15 cellular contexts compared by ENCODE assay signal in genomic region chrX:87391742-87392141, GRCh38.
A peak's percentile ranks its signal among the peaks of the same experiment; 100 is the strongest.
DNase-seq lines count a peak whose midpoint lies in the region; ATAC-seq, FAIRE-seq and TF ChIP-seq lines count a peak whose summit lies in the region.
"Had no signal": no experiment of that assay in that cellular context is flagged by ENCODE, and none has a peak within 500 bp of the region (broad histone marks: within the 10 kb centered on the region; RNA-seq: fewer than 3 reads in every experiment).

No MANE protein-coding gene starts in this region.

- no peaks in the 10 kb centered on the region for H3K9me3 ChIP-seq in K562 (replicated peaks; ENCODE audit: control insufficient read depth, insufficient read depth, low read depth, low read length)
- H3K9me3 ChIP-seq: HAP-1 had no signal

- H3K4me2 ChIP-seq in K562 (ENCODE audit: insufficient read depth, low read length): no peak overlapping the region

- no peak overlapping the region for H3K9ac ChIP-seq in K562 (ENCODE audit: insufficient read depth in 1 of 2, low read depth in 2 of 2, low read length in 2 of 2)

- intact Hi-C loops in K562 (cut with micrococcal nuclease): no loop called here

- H3K4me3 ChIP-seq in K562: no peak overlapping the region
- no peak overlapping the region for H3K4me3 ChIP-seq in fibroblast of pulmonary artery (replicated peaks; ENCODE audit: low read depth, low read length)
- H3K4me3 ChIP-seq: GM12878, HAP-1 had no signal

- no peak for FAIRE-seq in K562 (lab: Jason Lieb, UNC)
- FAIRE-seq: GM12878, GM19239, H1 had no signal

- TF ChIP-seq RAD21 in K562 (CRISPR knock-in tag; conservative IDR thresholded peaks at IDR 0.05 in 1 of 2, IDR thresholded peaks at IDR 0.05 in 1 of 2): no peak

- H3K27ac ChIP-seq in K562 (ENCODE audit: extremely low read depth, low read depth, low read length): no peak overlapping the region

- H3K36me3 ChIP-seq in K562 (ENCODE audit: control insufficient read depth, insufficient read depth, low read length): no peaks in the 10 kb centered on the region
- H3K36me3 ChIP-seq: HAP-1 had no signal

- CTCF ChIA-PET in K562 (lab: Yijun Ruan, JAX; ENCODE audit: low intra/inter-chr PET ratio): no interaction called here

- DNase-seq in K562 (ENCODE audit: extremely low read depth in 1 of 4, low spot score in 3 of 4): no peak
- peak; percentile 27 for DNase-seq in fibroblast of pulmonary artery (ENCODE audit: low read depth)
- DNase-seq in pons (ENCODE audit: low spot score): peak; percentile 9
- DNase-seq in effector CD8-positive, alpha-beta T cell (lab: John Stamatoyannopoulos, UW): no peak
- no peak for DNase-seq in activated naive CD4-positive, alpha-beta T cell treated with anti-CD3 and anti-CD28 coated beads, Interleukin-2, amount 50 U/mL, for 16 hours
- no peak for DNase-seq in stimulated activated CD4-positive, alpha-beta T cell treated with anti-CD3 and anti-CD28 coated beads, Interleukin-2, amount 100 ng/mL, for 48 hours
- DNase-seq in epidermal melanocyte (ENCODE audit: insufficient read length, low spot score): no peak
- DNase-seq: C1 segment of cervical spinal cord; Calu3; CD4-positive, alpha-beta T cell; DMS79 had no signal

- WGBS in K562 (ENCODE audit: insufficient coverage, low coverage, missing lambda C conversion rate): 60% methylated on average over 1 of the region's 1 CpG

- in situ Hi-C loops in K562 (cut with MboI): no loop called here

- BruUV-seq in K562 (replicated peaks; lab: Mats Ljungman, UMichigan): no TSS peak

- no peaks in the 10 kb centered on the region for H3K79me2 ChIP-seq in K562 (ENCODE audit: control insufficient read depth, insufficient read depth, low read length)

- no peaks in the 10 kb centered on the region for H4K20me1 ChIP-seq in K562 (replicated peaks; ENCODE audit: control insufficient read depth, insufficient read depth, low read length)

- no peak for TF ChIP-seq EP300 in K562 (IDR thresholded peaks at IDR 0.05; ENCODE audit: low read length)

- ATAC-seq in K562: no peak
- ATAC-seq: GM12878 had no signal

- H3K4me1 ChIP-seq in K562 (replicated peaks in 1 of 2; ENCODE audit: control insufficient read depth in 2 of 2, insufficient read depth in 2 of 2, low read length in 2 of 2): no peaks in the 10 kb centered on the region

- TF ChIP-seq CTCF in K562 (IDR thresholded peaks at IDR 0.05 in 2 of 3, conservative IDR thresholded peaks at IDR 0.05 in 1 of 3; ENCODE audit: insufficient read depth in 2 of 3, low read depth in 1 of 3, low read length in 3 of 3) (no peak), fibroblast of pulmonary artery (IDR thresholded peaks at IDR 0.05; ENCODE audit: low read length, missing control alignments) (no peak)

- POLR2A ChIA-PET in K562 (lab: Yijun Ruan, JAX): interaction anchor here (1.0 kb wide), 1 partner anchor 23 kb away, joined by 3 read pairs; no protein-coding TSS in a partner anchor

- no peak for TF ChIP-seq POLR2A in K562 (conservative IDR thresholded peaks at IDR 0.05)

- no peaks in the 10 kb centered on the region for H3K27me3 ChIP-seq in K562 (ENCODE audit: control insufficient read depth in 2 of 2, insufficient read depth in 2 of 2, low read length in 2 of 2)

- H3K9me1 ChIP-seq in K562 (ENCODE audit: control insufficient read depth, insufficient read depth, low read length): no peaks in the 10 kb centered on the region

- no peak overlapping the region for H2AFZ ChIP-seq in K562 (ENCODE audit: low read depth, low read length)

TF ChIP-seq in K562, 482 proteins besides CTCF, POLR2A, EP300 and RAD21:
- TF ChIP-seq NRF1 (conservative IDR thresholded peaks at IDR 0.05 in 1 of 2, IDR thresholded peaks at IDR 0.05 in 1 of 2) (no peak), ZNF316 (IDR thresholded peaks at IDR 0.05) (peak; percentile 31; the same call in 1 of the 2 replicates), ZNF263 (CRISPR knock-in tag; IDR thresholded peaks at IDR 0.05; ENCODE audit: borderline replicate concordance) (no peak)
TF ChIP-seq in K562: peak in this region for 1.

Comparison
In these comparisons a context has a peak if more than half of its experiments do, and no peak if none do; other contexts are left out.
1. DNase-seq: peak in fibroblast of pulmonary artery (single experiment) and pons (single experiment); none in K562 (0 of 4), effector CD8-positive, alpha-beta T cell (single experiment), activated naive CD4-positive, alpha-beta T cell treated with anti-CD3 and anti-CD28 coated beads, Interleukin-2, amount 50 U/mL, for 16 hours (single experiment), stimulated activated CD4-positive, alpha-beta T cell treated with anti-CD3 and anti-CD28 coated beads, Interleukin-2, amount 100 ng/mL, for 48 hours (0 of 2) and epidermal melanocyte (single experiment).